1 cellular context compared by ENCODE assay signal in genomic region chr17:8158267-8159031, GRCh38.
TF ChIP-seq lines count a peak whose summit lies in the region.

No MANE protein-coding gene starts in this region.

TF ChIP-seq in HEK293, 187 proteins besides CTCF, POLR2A, EP300 and RAD21 (continued from another document):
- TF ChIP-seq, protein P1, sequence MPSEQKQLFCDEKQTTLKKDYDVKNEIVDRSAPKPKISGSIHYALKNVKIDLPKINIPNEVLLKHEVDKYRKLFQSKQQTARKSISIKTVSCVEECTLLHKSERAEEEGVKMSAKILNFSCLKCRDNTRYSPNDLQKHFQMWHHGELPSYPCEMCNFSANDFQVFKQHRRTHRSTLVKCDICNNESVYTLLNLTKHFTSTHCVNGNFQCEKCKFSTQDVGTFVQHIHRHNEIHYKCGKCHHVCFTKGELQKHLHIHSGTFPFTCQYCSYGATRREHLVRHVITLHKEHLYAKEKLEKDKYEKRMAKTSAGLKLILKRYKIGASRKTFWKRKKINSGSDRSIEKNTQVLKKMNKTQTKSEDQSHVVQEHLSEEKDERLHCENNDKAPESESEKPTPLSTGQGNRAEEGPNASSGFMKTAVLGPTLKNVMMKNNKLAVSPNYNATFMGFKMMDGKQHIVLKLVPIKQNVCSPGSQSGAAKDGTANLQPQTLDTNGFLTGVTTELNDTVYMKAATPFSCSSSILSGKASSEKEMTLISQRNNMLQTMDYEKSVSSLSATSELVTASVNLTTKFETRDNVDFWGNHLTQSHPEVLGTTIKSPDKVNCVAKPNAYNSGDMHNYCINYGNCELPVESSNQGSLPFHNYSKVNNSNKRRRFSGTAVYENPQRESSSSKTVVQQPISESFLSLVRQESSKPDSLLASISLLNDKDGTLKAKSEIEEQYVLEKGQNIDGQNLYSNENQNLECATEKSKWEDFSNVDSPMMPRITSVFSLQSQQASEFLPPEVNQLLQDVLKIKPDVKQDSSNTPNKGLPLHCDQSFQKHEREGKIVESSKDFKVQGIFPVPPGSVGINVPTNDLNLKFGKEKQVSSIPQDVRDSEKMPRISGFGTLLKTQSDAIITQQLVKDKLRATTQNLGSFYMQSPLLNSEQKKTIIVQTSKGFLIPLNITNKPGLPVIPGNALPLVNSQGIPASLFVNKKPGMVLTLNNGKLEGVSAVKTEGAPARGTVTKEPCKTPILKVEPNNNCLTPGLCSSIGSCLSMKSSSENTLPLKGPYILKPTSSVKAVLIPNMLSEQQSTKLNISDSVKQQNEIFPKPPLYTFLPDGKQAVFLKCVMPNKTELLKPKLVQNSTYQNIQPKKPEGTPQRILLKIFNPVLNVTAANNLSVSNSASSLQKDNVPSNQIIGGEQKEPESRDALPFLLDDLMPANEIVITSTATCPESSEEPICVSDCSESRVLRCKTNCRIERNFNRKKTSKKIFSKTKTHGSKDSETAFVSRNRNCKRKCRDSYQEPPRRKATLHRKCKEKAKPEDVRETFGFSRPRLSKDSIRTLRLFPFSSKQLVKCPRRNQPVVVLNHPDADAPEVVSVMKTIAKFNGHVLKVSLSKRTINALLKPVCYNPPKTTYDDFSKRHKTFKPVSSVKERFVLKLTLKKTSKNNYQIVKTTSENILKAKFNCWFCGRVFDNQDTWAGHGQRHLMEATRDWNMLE (tag by site-specific recombination; conservative IDR thresholded peaks at IDR 0.05; ENCODE audit: low read depth) = no peak
- no peak for TF ChIP-seq ZNF768 (tag by site-specific recombination; IDR thresholded peaks at IDR 0.05)
- TF ChIP-seq ZBTB6 (tag by site-specific recombination; IDR thresholded peaks at IDR 0.05) = no peak
- TF ChIP-seq ZFHX2 (tag by site-specific recombination; conservative IDR thresholded peaks at IDR 0.05) = 0 out of 2 replicates have a peak, but pooled peaks have one; percentile 11
- TF ChIP-seq ZBTB44 (tag by site-specific recombination; IDR thresholded peaks at IDR 0.05) = no peak
- TF ChIP-seq ZNF24 (tag by site-specific recombination; IDR thresholded peaks at IDR 0.05) = no peak
- TF ChIP-seq, protein P2, sequence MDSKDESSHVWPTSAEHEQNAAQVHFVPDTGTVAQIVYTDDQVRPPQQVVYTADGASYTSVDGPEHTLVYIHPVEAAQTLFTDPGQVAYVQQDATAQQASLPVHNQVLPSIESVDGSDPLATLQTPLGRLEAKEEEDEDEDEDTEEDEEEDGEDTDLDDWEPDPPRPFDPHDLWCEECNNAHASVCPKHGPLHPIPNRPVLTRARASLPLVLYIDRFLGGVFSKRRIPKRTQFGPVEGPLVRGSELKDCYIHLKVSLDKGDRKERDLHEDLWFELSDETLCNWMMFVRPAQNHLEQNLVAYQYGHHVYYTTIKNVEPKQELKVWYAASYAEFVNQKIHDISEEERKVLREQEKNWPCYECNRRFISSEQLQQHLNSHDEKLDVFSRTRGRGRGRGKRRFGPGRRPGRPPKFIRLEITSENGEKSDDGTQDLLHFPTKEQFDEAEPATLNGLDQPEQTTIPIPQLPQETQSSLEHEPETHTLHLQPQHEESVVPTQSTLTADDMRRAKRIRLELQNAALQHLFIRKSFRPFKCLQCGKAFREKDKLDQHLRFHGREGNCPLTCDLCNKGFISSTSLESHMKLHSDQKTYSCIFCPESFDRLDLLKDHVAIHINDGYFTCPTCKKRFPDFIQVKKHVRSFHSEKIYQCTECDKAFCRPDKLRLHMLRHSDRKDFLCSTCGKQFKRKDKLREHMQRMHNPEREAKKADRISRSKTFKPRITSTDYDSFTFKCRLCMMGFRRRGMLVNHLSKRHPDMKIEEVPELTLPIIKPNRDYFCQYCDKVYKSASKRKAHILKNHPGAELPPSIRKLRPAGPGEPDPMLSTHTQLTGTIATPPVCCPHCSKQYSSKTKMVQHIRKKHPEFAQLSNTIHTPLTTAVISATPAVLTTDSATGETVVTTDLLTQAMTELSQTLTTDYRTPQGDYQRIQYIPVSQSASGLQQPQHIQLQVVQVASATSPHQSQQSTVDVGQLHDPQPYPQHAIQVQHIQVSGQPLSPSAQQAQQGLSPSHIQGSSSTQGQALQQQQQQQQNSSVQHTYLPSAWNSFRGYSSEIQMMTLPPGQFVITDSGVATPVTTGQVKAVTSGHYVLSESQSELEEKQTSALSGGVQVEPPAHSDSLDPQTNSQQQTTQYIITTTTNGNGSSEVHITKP (tag by site-specific recombination; IDR thresholded peaks at IDR 0.05) = no peak
- TF ChIP-seq ZNF560 (tag by site-specific recombination; IDR thresholded peaks at IDR 0.05; ENCODE audit: borderline replicate concordance) = no peak
- peak; percentile 98 for TF ChIP-seq ZBTB8A (tag by site-specific recombination; IDR thresholded peaks at IDR 0.05)
- TF ChIP-seq, protein P3, sequence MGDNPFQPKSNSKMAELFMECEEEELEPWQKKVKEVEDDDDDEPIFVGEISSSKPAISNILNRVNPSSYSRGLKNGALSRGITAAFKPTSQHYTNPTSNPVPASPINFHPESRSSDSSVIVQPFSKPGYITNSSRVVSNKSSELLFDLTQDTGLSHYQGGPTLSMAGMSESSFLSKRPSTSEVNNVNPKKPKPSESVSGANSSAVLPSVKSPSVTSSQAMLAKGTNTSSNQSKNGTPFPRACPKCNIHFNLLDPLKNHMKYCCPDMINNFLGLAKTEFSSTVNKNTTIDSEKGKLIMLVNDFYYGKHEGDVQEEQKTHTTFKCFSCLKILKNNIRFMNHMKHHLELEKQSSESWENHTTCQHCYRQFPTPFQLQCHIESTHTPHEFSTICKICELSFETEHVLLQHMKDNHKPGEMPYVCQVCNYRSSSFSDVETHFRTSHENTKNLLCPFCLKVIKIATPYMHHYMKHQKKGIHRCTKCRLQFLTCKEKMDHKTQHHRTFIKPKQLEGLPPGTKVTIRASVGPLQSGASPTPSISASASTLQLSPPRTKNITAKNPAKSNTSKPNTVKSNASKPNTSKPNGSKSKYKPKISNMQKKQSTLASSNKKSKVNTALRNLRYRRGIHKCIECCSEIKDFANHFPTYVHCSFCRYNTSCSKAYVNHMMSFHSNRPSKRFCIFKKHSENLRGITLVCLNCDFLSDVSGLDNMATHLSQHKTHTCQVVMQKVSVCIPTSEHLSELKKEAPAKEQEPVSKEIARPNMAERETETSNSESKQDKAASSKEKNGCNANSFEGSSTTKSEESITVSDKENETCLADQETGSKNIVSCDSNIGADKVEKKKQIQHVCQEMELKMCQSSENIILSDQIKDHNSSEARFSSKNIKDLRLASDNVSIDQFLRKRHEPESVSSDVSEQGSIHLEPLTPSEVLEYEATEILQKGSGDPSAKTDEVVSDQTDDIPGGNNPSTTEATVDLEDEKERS (tag by site-specific recombination; IDR thresholded peaks at IDR 0.05) = no peak
- no peak for TF ChIP-seq GLI2 (tag by site-specific recombination; IDR thresholded peaks at IDR 0.05; ENCODE audit: borderline replicate concordance, low read depth)
- peak; percentile 12 for TF ChIP-seq ZNF585B (tag by site-specific recombination; IDR thresholded peaks at IDR 0.05)
- TF ChIP-seq ZNF10 (tag by site-specific recombination; IDR thresholded peaks at IDR 0.05) = no peak
- TF ChIP-seq ZNF561 (tag by site-specific recombination; IDR thresholded peaks at IDR 0.05; ENCODE audit: borderline replicate concordance) = no peak
- 0 out of 2 replicates have a peak, but pooled peaks have one; percentile 26 for TF ChIP-seq HIC1 (tag by site-specific recombination; IDR thresholded peaks at IDR 0.05)
- no peak for TF ChIP-seq ZNF76 (tag by site-specific recombination; IDR thresholded peaks at IDR 0.05; ENCODE audit: borderline replicate concordance, low read depth)
- TF ChIP-seq, protein P4, sequence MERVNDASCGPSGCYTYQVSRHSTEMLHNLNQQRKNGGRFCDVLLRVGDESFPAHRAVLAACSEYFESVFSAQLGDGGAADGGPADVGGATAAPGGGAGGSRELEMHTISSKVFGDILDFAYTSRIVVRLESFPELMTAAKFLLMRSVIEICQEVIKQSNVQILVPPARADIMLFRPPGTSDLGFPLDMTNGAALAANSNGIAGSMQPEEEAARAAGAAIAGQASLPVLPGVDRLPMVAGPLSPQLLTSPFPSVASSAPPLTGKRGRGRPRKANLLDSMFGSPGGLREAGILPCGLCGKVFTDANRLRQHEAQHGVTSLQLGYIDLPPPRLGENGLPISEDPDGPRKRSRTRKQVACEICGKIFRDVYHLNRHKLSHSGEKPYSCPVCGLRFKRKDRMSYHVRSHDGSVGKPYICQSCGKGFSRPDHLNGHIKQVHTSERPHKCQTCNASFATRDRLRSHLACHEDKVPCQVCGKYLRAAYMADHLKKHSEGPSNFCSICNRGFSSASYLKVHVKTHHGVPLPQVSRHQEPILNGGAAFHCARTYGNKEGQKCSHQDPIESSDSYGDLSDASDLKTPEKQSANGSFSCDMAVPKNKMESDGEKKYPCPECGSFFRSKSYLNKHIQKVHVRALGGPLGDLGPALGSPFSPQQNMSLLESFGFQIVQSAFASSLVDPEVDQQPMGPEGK (tag by site-specific recombination; IDR thresholded peaks at IDR 0.05) = no peak
- TF ChIP-seq ZNF248 (tag by site-specific recombination; IDR thresholded peaks at IDR 0.05) = no peak
- TF ChIP-seq ZNF221 (tag by site-specific recombination; IDR thresholded peaks at IDR 0.05; ENCODE audit: borderline replicate concordance) = no peak
- no peak for TF ChIP-seq ZNF510 (tag by site-specific recombination; IDR thresholded peaks at IDR 0.05; ENCODE audit: insufficient replicate concordance)
- no peak for TF ChIP-seq ZNF555 (tag by site-specific recombination; conservative IDR thresholded peaks at IDR 0.05)
- TF ChIP-seq BCL11A (tag by site-specific recombination; IDR thresholded peaks at IDR 0.05; ENCODE audit: low read depth) = peak; percentile 47; the same call in 1 of the 2 replicates
- no peak for TF ChIP-seq ZNF266 (tag by site-specific recombination; IDR thresholded peaks at IDR 0.05; ENCODE audit: low read depth)
- TF ChIP-seq ZNF670 (tag by site-specific recombination; IDR thresholded peaks at IDR 0.05; ENCODE audit: low read depth) = no peak
- TF ChIP-seq, protein P5, sequence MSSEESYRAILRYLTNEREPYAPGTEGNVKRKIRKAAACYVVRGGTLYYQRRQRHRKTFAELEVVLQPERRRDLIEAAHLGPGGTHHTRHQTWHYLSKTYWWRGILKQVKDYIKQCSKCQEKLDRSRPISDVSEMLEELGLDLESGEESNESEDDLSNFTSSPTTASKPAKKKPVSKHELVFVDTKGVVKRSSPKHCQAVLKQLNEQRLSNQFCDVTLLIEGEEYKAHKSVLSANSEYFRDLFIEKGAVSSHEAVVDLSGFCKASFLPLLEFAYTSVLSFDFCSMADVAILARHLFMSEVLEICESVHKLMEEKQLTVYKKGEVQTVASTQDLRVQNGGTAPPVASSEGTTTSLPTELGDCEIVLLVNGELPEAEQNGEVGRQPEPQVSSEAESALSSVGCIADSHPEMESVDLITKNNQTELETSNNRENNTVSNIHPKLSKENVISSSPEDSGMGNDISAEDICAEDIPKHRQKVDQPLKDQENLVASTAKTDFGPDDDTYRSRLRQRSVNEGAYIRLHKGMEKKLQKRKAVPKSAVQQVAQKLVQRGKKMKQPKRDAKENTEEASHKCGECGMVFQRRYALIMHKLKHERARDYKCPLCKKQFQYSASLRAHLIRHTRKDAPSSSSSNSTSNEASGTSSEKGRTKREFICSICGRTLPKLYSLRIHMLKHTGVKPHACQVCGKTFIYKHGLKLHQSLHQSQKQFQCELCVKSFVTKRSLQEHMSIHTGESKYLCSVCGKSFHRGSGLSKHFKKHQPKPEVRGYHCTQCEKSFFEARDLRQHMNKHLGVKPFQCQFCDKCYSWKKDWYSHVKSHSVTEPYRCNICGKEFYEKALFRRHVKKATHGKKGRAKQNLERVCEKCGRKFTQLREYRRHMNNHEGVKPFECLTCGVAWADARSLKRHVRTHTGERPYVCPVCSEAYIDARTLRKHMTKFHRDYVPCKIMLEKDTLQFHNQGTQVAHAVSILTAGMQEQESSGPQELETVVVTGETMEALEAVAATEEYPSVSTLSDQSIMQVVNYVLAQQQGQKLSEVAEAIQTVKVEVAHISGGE (tag by site-specific recombination; conservative IDR thresholded peaks at IDR 0.05; ENCODE audit: low read depth) = peak; percentile 40
- TF ChIP-seq ZEB2 (tag by site-specific recombination; IDR thresholded peaks at IDR 0.05) = peak; percentile 49; the same call in 1 of the 2 replicates
